In the genomic region with DNA sequence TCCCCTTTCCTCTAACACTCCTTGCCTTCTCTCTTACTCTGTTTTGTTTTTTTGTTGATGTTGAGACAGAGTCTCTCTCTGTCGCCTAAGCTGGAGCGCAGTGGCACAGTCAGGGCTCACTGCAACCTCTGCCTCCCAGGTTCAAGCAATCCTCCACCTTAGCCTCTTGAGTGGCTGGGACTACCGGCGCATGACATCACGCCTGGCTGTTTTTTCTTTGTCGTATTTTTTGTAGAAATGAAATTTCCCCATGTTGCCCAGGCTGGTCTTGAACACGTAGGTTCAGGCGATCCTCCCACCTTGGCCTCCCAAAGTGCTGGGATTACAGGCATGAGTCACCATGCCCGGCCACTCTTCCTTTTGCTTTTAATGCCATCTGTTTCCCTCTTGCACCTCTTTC, we compare ENCODE assay signal across 16 cellular contexts.
"Had no signal": no experiment of that assay in that cellular context is flagged by ENCODE, and none has a peak within 500 bp of the region (broad histone marks: within the 10 kb centered on the region; RNA-seq: fewer than 3 reads in every experiment).

No MANE protein-coding gene starts in this region.

- H3K4me1 ChIP-seq: prostate gland had no signal

- H3K36me3 Mint-ChIP-seq: activated naive CD4-positive, alpha-beta T cell treated with anti-CD3 and anti-CD28 coated beads, Interleukin-2, amount 50 U/mL, for 72 hours; immature natural killer cell had no signal

- H3K4me1 Mint-ChIP-seq: immature natural killer cell had no signal

- H3K27ac Mint-ChIP-seq: activated naive CD4-positive, alpha-beta T cell treated with anti-CD3 and anti-CD28 coated beads, Interleukin-2, amount 50 U/mL, for 72 hours; activated T-cell treated with anti-CD3 and anti-CD28 coated beads, Interleukin-2, amount 50 U/mL, for 72 hours; dendritic cell treated with granulocyte-macrophage colony-stimulating factor and Interleukin-4, amounts not matched to agents 40 ng/mL and 50 ng/mL, for 4 days had no signal

- H3K9me3 ChIP-seq: prostate gland, right lobe of liver had no signal

- H3K36me3 ChIP-seq: prostate gland, right lobe of liver, WERI-Rb-1 had no signal

- DNase-seq: activated CD4-positive, alpha-beta T cell treated with anti-CD3 and anti-CD28 coated beads, Interleukin-2, amount 50 U/mL, for 4 hours; activated gamma-delta T cell treated with Interleukin-2 at 50 U/mL for 16 hours; activated T-cell treated with anti-CD3 and anti-CD28 coated beads, Interleukin-2, amount 50 U/mL, for 72 hours; effector CD8-positive, alpha-beta T cell; immature natural killer cell; kidney glomerular epithelial cell; stimulated activated naive CD4-positive, alpha-beta T cell; trophoblast cell; WERI-Rb-1 had no signal

- H3K27me3 ChIP-seq: right lobe of liver had no signal

- H3K27ac ChIP-seq: right lobe of liver, SK-N-MC, WERI-Rb-1 had no signal

- H3K4me3 ChIP-seq: lung, prostate gland, right lobe of liver, SK-N-MC had no signal

- H3K4me3 Mint-ChIP-seq: activated T-cell treated with anti-CD3 and anti-CD28 coated beads, Interleukin-2, amount 50 U/mL, for 72 hours; dendritic cell treated with granulocyte-macrophage colony-stimulating factor and Interleukin-4, amounts not matched to agents 40 ng/mL and 50 ng/mL, for 4 days; immature natural killer cell; neural crest cell had no signal

- ATAC-seq: activated naive CD4-positive, alpha-beta T cell treated with anti-CD3 and anti-CD28 coated beads, Interleukin-2, amount 50 U/mL, for 72 hours; activated T-cell treated with anti-CD3 and anti-CD28 coated beads, Interleukin-2, amount 50 U/mL, for 72 hours had no signal

- H3K9me3 Mint-ChIP-seq: activated naive CD4-positive, alpha-beta T cell treated with anti-CD3 and anti-CD28 coated beads, Interleukin-2, amount 50 U/mL, for 72 hours; activated T-cell treated with anti-CD3 and anti-CD28 coated beads, Interleukin-2, amount 50 U/mL, for 72 hours; dendritic cell treated with granulocyte-macrophage colony-stimulating factor and Interleukin-4, amounts not matched to agents 40 ng/mL and 50 ng/mL, for 4 days had no signal
